ENCODE assay signal across 23 cellular contexts in the genomic region with DNA sequence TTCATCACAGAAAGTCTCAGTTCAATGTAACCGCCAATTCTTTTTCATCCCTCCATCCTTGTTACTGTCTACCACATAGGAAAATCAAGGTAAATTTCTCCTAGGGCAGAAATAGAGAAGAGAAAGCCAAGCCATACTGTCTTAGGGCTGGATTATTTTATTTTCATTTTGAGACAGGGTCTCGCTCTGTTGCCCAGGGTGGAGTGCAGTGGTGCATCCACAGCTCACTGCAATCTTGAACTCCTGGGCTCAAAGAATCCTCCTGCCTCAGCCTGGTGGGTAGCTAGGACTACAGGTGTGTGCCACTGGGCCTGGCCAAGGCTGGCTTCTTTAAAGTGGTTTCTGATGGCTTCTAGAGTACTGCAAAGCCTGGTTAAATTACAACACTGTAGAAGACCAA.
"Had no signal": no experiment of that assay in that cellular context is flagged by ENCODE, and none has a peak within 500 bp of the region (broad histone marks: within the 10 kb centered on the region; RNA-seq: fewer than 3 reads in every experiment).

No MANE protein-coding gene starts in this region.

- DNase-seq: activated CD4-positive, CD25-positive, alpha-beta regulatory T cell treated with anti-CD3 and anti-CD28 coated beads, Interleukin-2, amount 50 U/mL, for 72 hours; activated naive CD4-positive, alpha-beta T cell; activated naive CD8-positive, alpha-beta T cell treated with anti-CD3 and anti-CD28 coated beads for 36 hours; cerebellar nuclear complex; heart left ventricle; left ventricle myocardium superior; mammary epithelial cell; midbrain; nucleus accumbens; right cardiac atrium; stimulated activated CD4-positive, alpha-beta T cell treated with anti-CD3 and anti-CD28 coated beads, Interleukin-4, amount 100 ng/mL, for 24 hours; substantia nigra; T-cell; tibial artery had no signal

- H3K4me3 Mint-ChIP-seq: activated naive CD8-positive, alpha-beta T cell treated with anti-CD3 and anti-CD28 coated beads for 36 hours; stimulated activated naive CD8-positive, alpha-beta T cell treated with anti-CD3 and anti-CD28 coated beads, Interleukin-15, Interleukin-2, amounts not matched to agents 100 ng/mL and 50 ng/mL, for 24 hours; T-cell; T-helper 2 cell treated with Interferon-gamma antibody and Interleukin-4, amounts not matched to agents 5 μg/mL and 100 μg/mL, for 36 hours had no signal

- H3K36me3 ChIP-seq: gastroesophageal sphincter had no signal

- H3K27me3 Mint-ChIP-seq: activated naive CD8-positive, alpha-beta T cell treated with anti-CD3 and anti-CD28 coated beads for 36 hours; stimulated activated naive CD8-positive, alpha-beta T cell treated with anti-CD3 and anti-CD28 coated beads, Interleukin-15, Interleukin-2, amounts not matched to agents 100 ng/mL and 50 ng/mL, for 24 hours; T-cell had no signal

- H3K9me3 ChIP-seq: gastroesophageal sphincter, heart left ventricle, tibial artery had no signal

- H3K27ac ChIP-seq: coronary artery, gastroesophageal sphincter, heart left ventricle, parathyroid adenoma, tibial artery, VCaP had no signal

- H3K4me3 ChIP-seq: coronary artery, gastroesophageal sphincter, heart left ventricle, tibial artery had no signal

- ATAC-seq: gastroesophageal sphincter, heart left ventricle, left ventricle myocardium superior, right cardiac atrium, T-cell had no signal

- H3K9me3 Mint-ChIP-seq: activated T-helper 2 cell treated with anti-CD3 and anti-CD28 coated beads, Interferon-gamma antibody, Interleukin-2, Interleukin-4, amounts not matched to agents 10 μg/mL and 5 μg/mL and 100 μg/mL, durations not matched to agents 14 hours and 24 hours and 36 hours; T-helper 2 cell treated with Interferon-gamma antibody and Interleukin-4, amounts not matched to agents 5 μg/mL and 100 μg/mL, for 36 hours had no signal

- FAIRE-seq: bronchial epithelial cell, islet of Langerhans had no signal

- H3K27me3 ChIP-seq: gastroesophageal sphincter, heart left ventricle, tibial artery had no signal
